33 cellular contexts compared by ENCODE assay signal in genomic region chr4:111234939-111235338, GRCh38.
"Had no signal": no experiment of that assay in that cellular context is flagged by ENCODE, and none has a peak within 500 bp of the region (broad histone marks: within the 10 kb centered on the region; RNA-seq: fewer than 3 reads in every experiment).

No MANE protein-coding gene starts in this region.

- DNase-seq: activated CD4-positive, alpha-beta T cell treated with anti-CD3 and anti-CD28 coated beads for 1 hour; activated CD4-positive, alpha-beta T cell treated with anti-CD3 and anti-CD28 coated beads for 36 hours; activated CD4-positive, alpha-beta T cell treated with anti-CD3 and anti-CD28 coated beads for 48 hours; activated CD4-positive, alpha-beta T cell treated with anti-CD3 and anti-CD28 coated beads, Interleukin-2, amount 10 ng/mL, durations not matched to agents 7 days and 5 days; activated CD4-positive, alpha-beta T cell treated with anti-CD3 and anti-CD28 coated beads, Interleukin-2, amount 50 U/mL, for 48 hours; activated CD4-positive, CD25-positive, alpha-beta regulatory T cell; activated CD8-positive, alpha-beta memory T cell treated with anti-CD3 and anti-CD28 coated beads, Interleukin-2, amount 50 U/mL, for 4 hours; activated CD8-positive, alpha-beta T cell treated with anti-CD3 and anti-CD28 coated beads for 36 hours; activated effector memory CD4-positive, alpha-beta T cell treated with anti-CD3 and anti-CD28 coated beads, Interleukin-2, amount 50 U/mL, for 16 hours; activated gamma-delta T cell treated with Interleukin-2 at 50 U/mL for 16 hours; activated naive CD4-positive, alpha-beta T cell; activated naive CD4-positive, alpha-beta T cell treated with anti-CD3 and anti-CD28 coated beads for 36 hours; activated naive CD4-positive, alpha-beta T cell treated with anti-CD3 and anti-CD28 coated beads, Interleukin-2, amount 50 U/mL, for 16 hours; activated naive CD8-positive, alpha-beta T cell treated with anti-CD3 and anti-CD28 coated beads for 36 hours; activated T-cell treated with anti-CD3 and anti-CD28 coated beads for 4 hours; activated T-cell treated with anti-CD3 and anti-CD28 coated beads, Interleukin-2, amount 50 U/mL, for 1 hour; activated T-cell treated with anti-CD3 and anti-CD28 coated beads, Interleukin-2, amount 50 U/mL, for 4 hours; activated T-cell treated with anti-CD3 and anti-CD28 coated beads, Interleukin-2, amount 50 U/mL, for 72 hours; adrenal gland; amniotic stem cell; aorta; body of pancreas; brain microvascular endothelial cell; central memory CD4-positive, alpha-beta T cell; T-helper 1 cell; T-helper 2 cell; T-helper 9 cell; WERI-Rb-1 had no signal

- H3K27ac ChIP-seq: adrenal gland, body of pancreas, brain microvascular endothelial cell, breast epithelium, WERI-Rb-1 had no signal

- H3K36me3 ChIP-seq: adrenal gland, brain microvascular endothelial cell, breast epithelium, WERI-Rb-1 had no signal

- H3K4me3 ChIP-seq: adrenal gland, body of pancreas, breast epithelium had no signal

- H3K27me3 ChIP-seq: adrenal gland, body of pancreas, brain microvascular endothelial cell, breast epithelium had no signal

- ATAC-seq: activated CD4-positive, alpha-beta T cell treated with anti-CD3 and anti-CD28 coated beads for 36 hours; activated CD4-positive, CD25-positive, alpha-beta regulatory T cell treated with anti-CD3 and anti-CD28 coated beads, Interleukin-2, amount 50 U/mL, for 24 hours; activated CD8-positive, alpha-beta T cell treated with anti-CD3 and anti-CD28 coated beads for 36 hours; activated naive CD4-positive, alpha-beta T cell treated with anti-CD3 and anti-CD28 coated beads, Interleukin-2, amount 50 U/mL, for 72 hours; activated T-cell treated with anti-CD3 and anti-CD28 coated beads, Interleukin-2, amount 50 U/mL, for 4 hours; activated T-cell treated with anti-CD3 and anti-CD28 coated beads, Interleukin-2, amount 50 U/mL, for 72 hours; activated T-helper 17 cell treated with anti-CD3 and anti-CD28 coated beads, Interleukin-2, amount 50 U/mL, for 72 hours; body of pancreas; WTC11 had no signal

- H3K9me3 ChIP-seq: adrenal gland, body of pancreas, breast epithelium had no signal

- H3K4me1 ChIP-seq: adrenal gland, body of pancreas, breast epithelium had no signal
